Comparison of ENCODE assay signal across 1 cellular context in the genomic region with DNA sequence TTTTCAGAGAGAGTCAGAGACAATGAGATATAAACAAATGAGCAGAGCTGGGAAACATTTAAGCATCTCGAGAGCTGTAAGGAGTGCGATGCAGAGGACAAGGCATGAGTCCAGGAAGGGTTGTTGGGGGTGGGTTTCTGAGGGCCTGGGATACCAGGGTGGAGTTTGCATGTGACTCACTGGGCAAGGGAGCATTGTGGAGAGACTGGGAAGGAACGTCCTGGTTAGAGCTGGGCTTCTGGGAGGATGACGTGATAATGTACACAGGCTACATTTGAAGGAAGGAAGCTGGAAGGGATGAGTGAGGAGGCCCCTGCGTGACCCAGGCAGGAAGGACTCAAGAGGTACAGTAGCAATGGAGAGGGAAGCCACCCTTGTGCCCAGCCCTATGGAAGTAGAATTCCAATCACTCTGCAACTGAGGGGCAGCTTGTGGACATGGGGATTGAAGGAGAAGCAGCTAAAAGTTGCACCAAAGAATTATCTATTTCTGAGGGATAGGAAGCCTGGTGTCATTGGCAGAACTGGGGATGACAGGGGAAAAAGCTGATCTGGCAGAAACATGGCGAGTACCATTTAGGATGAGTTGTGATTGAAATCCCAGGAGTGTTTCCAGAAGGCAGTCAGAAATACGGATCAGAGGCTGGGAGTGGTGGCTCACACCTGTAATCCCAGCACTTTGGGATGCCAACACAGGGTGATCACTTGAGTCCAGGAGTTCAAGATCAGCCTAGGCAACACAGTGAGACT.
TF ChIP-seq lines count a peak whose summit lies in the region.

No MANE protein-coding gene starts in this region.

TF ChIP-seq in WTC11, 78 proteins besides CTCF, POLR2A, EP300 and RAD21 (continued from another document):
- TF ChIP-seq, protein P1, sequence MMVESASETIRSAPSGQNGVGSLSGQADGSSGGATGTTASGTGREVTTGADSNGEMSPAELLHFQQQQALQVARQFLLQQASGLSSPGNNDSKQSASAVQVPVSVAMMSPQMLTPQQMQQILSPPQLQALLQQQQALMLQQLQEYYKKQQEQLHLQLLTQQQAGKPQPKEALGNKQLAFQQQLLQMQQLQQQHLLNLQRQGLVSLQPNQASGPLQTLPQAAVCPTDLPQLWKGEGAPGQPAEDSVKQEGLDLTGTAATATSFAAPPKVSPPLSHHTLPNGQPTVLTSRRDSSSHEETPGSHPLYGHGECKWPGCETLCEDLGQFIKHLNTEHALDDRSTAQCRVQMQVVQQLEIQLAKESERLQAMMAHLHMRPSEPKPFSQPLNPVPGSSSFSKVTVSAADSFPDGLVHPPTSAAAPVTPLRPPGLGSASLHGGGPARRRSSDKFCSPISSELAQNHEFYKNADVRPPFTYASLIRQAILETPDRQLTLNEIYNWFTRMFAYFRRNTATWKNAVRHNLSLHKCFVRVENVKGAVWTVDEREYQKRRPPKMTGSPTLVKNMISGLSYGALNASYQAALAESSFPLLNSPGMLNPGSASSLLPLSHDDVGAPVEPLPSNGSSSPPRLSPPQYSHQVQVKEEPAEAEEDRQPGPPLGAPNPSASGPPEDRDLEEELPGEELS (CRISPR knock-in tag; IDR thresholded peaks at IDR 0.05): no peak
- TF ChIP-seq EMX1 (CRISPR knock-in tag; IDR thresholded peaks at IDR 0.05) (no peak), FOXP1 (CRISPR knock-in tag; IDR thresholded peaks at IDR 0.05; ENCODE audit: borderline replicate concordance) (no peak)
- TF ChIP-seq, protein P2, sequence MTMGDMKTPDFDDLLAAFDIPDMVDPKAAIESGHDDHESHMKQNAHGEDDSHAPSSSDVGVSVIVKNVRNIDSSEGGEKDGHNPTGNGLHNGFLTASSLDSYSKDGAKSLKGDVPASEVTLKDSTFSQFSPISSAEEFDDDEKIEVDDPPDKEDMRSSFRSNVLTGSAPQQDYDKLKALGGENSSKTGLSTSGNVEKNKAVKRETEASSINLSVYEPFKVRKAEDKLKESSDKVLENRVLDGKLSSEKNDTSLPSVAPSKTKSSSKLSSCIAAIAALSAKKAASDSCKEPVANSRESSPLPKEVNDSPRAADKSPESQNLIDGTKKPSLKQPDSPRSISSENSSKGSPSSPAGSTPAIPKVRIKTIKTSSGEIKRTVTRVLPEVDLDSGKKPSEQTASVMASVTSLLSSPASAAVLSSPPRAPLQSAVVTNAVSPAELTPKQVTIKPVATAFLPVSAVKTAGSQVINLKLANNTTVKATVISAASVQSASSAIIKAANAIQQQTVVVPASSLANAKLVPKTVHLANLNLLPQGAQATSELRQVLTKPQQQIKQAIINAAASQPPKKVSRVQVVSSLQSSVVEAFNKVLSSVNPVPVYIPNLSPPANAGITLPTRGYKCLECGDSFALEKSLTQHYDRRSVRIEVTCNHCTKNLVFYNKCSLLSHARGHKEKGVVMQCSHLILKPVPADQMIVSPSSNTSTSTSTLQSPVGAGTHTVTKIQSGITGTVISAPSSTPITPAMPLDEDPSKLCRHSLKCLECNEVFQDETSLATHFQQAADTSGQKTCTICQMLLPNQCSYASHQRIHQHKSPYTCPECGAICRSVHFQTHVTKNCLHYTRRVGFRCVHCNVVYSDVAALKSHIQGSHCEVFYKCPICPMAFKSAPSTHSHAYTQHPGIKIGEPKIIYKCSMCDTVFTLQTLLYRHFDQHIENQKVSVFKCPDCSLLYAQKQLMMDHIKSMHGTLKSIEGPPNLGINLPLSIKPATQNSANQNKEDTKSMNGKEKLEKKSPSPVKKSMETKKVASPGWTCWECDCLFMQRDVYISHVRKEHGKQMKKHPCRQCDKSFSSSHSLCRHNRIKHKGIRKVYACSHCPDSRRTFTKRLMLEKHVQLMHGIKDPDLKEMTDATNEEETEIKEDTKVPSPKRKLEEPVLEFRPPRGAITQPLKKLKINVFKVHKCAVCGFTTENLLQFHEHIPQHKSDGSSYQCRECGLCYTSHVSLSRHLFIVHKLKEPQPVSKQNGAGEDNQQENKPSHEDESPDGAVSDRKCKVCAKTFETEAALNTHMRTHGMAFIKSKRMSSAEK (CRISPR knock-in tag; IDR thresholded peaks at IDR 0.05; ENCODE audit: borderline replicate concordance): no peak
